In genomic region chr10:105691811-105692210, GRCh38 we compare ENCODE assay signal across 9 cellular contexts.
A peak's percentile ranks its signal among the peaks of the same experiment; 100 is the strongest.
DNase-seq lines count a peak whose midpoint lies in the region; ATAC-seq, FAIRE-seq and TF ChIP-seq lines count a peak whose summit lies in the region.
"Had no signal": no experiment of that assay in that cellular context is flagged by ENCODE, and none has a peak within 500 bp of the region (broad histone marks: within the 10 kb centered on the region; RNA-seq: fewer than 3 reads in every experiment).

No MANE protein-coding gene starts in this region.

- no peak overlapping the region for H2AFZ ChIP-seq in GM12878 (ENCODE audit: control insufficient read depth, low read depth, low read length)

- H3K79me2 ChIP-seq in GM12878 (ENCODE audit: control insufficient read depth, insufficient read depth, low read length) = no peaks in the 10 kb centered on the region

- TF ChIP-seq POLR2A in NB4 (IDR thresholded peaks at IDR 0.05; ENCODE audit: extremely low read depth, insufficient read length) (no peak), GM12878 (IDR thresholded peaks at IDR 0.05; ENCODE audit: low read depth, low read length) (no peak), GM18505 (IDR thresholded peaks at IDR 0.05; ENCODE audit: borderline replicate concordance, extremely low read depth, insufficient read depth, insufficient read length) (no peak)

- in situ Hi-C loops in GM12878 (cut with MboI) = no loop called here

- DNase-seq in NB4 (ENCODE audit: low read depth) (peak; percentile 51), GM12878 (ENCODE audit: low read depth, low spot score) (no peak), neural crest cell (ENCODE audit: low read depth, low spot score) (peak; percentile 11), NCI-H187 treated with DMSO at 0.1 percent for 48 hours (lab: John Stamatoyannopoulos, UW) (no peak), AG08395 (ENCODE audit: low spot score) (no peak), C1 segment of cervical spinal cord (lab: John Stamatoyannopoulos, UW) (no peak)
- DNase-seq: GF-D8 had no signal

- peaks cover under 1% of the 10 kb centered on the region for H3K9me3 Mint-ChIP-seq in neural crest cell

- 9% methylated on average over 1 of the region's 1 CpG for WGBS in GM12878 (ENCODE audit: insufficient coverage, insufficient replicate concordance, low lambda C conversion rate, missing lambda C conversion rate)

- intact Hi-C loops in GM12878 (cut with micrococcal nuclease; ENCODE audit: unreplicated experiment) = loop anchor here (5.0 kb wide), 2 partner anchors 630 to 1110 kb away; no protein-coding TSS in a partner anchor

- peaks cover 7% of the 10 kb centered on the region for H3K4me1 Mint-ChIP-seq in neural crest cell

- H3K4me3 Mint-ChIP-seq in neural crest cell = no peak overlapping the region

- H3K36me3 Mint-ChIP-seq in neural crest cell (ENCODE audit: low read depth) = no peaks in the 10 kb centered on the region

- H3K9ac ChIP-seq in GM12878 (ENCODE audit: control insufficient read depth, insufficient read depth, low read length) = no peak overlapping the region

- no peaks in the 10 kb centered on the region for H3K4me1 ChIP-seq in GM12878 (ENCODE audit: control insufficient read depth, insufficient read depth, low read length)

- no peaks in the 10 kb centered on the region for H3K27me3 Mint-ChIP-seq in neural crest cell (ENCODE audit: low read depth)

- TF ChIP-seq RAD21 in GM12878 (IDR thresholded peaks at IDR 0.05; ENCODE audit: insufficient read depth, low read depth, low read length) = peak; percentile 56

- no peak overlapping the region for H3K27ac Mint-ChIP-seq in neural crest cell (ENCODE audit: unreplicated experiment)

- no peak for FAIRE-seq in GM12878 (lab: Jason Lieb, UNC)

- no peak overlapping the region for H3K27ac ChIP-seq in GM12878 (ENCODE audit: control insufficient read depth, insufficient read depth)

- H3K4me2 ChIP-seq in GM12878 (ENCODE audit: control insufficient read depth, insufficient read depth) = no peak overlapping the region

- H3K27me3 ChIP-seq in GM12878 (replicated peaks in 1 of 2; ENCODE audit: control insufficient read depth in 2 of 2, insufficient read depth in 2 of 2, low read length in 1 of 2) = no peaks in the 10 kb centered on the region

- no TSS peak for BruUV-seq in GM12878 (replicated peaks; lab: Mats Ljungman, UMichigan)

- H3K4me3 ChIP-seq in NB4 (ENCODE audit: low read depth, low read length) (no peak overlapping the region), GM12878 (no peak overlapping the region)

- no peaks in the 10 kb centered on the region for H3K9me3 ChIP-seq in GM12878 (replicated peaks; ENCODE audit: control insufficient read depth, insufficient read depth, low read length)

- POLR2A ChIA-PET in GM12878 (lab: Charles Lee) = no interaction called here

- peak; percentile 32; the same call in 1 of the 3 replicates for TF ChIP-seq CTCF in GM12872 (IDR thresholded peaks at IDR 0.05; ENCODE audit: insufficient read depth, low read depth, low read length)
- peak; percentile 28 for TF ChIP-seq CTCF in NB4 (IDR thresholded peaks at IDR 0.05; ENCODE audit: low read depth, low read length)
- peak; percentile 10 to 45 (median 16); a peak in 4 of 6 replicates for TF ChIP-seq CTCF in GM12878 (IDR thresholded peaks at IDR 0.05 in 2 of 3, conservative IDR thresholded peaks at IDR 0.05 in 1 of 3; ENCODE audit: control insufficient read depth in 2 of 3, extremely low read depth in 1 of 3, insufficient read depth in 1 of 3, low read depth in 3 of 3, low read length in 3 of 3)
- peak; percentile 71 for TF ChIP-seq CTCF in neural crest cell (conservative IDR thresholded peaks at IDR 0.05)

- H3K36me3 ChIP-seq in GM12878 (ENCODE audit: control insufficient read depth in 2 of 2, insufficient read depth in 2 of 2, low read length in 1 of 2) = no peaks in the 10 kb centered on the region

- SMC1A ChIA-PET in GM12878 (lab: Charles Lee; ENCODE audit: uncharacterized antibody, unreplicated experiment) = interaction anchor here (0.9 kb wide), 2 partner anchors 12 to 14 kb away, joined by 3 to 4 read pairs; no protein-coding TSS in a partner anchor

- RAD21 ChIA-PET in GM12878 (lab: Charles Lee; ENCODE audit: unreplicated experiment) = interaction anchor here (0.7 to 2.3 kb wide), 3 partner anchors 628 to 1285 kb away, joined by 3 to 6 read pairs (median 3); no protein-coding TSS in a partner anchor

- H4K20me1 ChIP-seq in GM12878 (ENCODE audit: control insufficient read depth, insufficient read depth) = no peaks in the 10 kb centered on the region

- TF ChIP-seq EP300 in GM12878 (IDR thresholded peaks at IDR 0.05; ENCODE audit: borderline replicate concordance in 1 of 2, control insufficient read depth in 1 of 2, low read depth in 2 of 2, low read length in 2 of 2) = no peak

- ATAC-seq in GM12878 = peak; percentile 52; the same call in 1 of the 3 replicates
- ATAC-seq in GM18505 (IDR thresholded peaks at IDR 0.05; ENCODE audit: unreplicated experiment) = no peak

- CTCF ChIA-PET in GM12878 (lab: Yijun Ruan, JAX) = interaction anchor here (1.2 to 1.8 kb wide), 4 partner anchors 8 to 1386 kb away, joined by 3 to 6 read pairs (median 3); no protein-coding TSS in a partner anchor

TF ChIP-seq in GM12878, 131 proteins besides CTCF, POLR2A, EP300 and RAD21:
- TF ChIP-seq ZBTB40 (IDR thresholded peaks at IDR 0.05; ENCODE audit: borderline replicate concordance) (no peak), NBN (IDR thresholded peaks at IDR 0.05) (no peak), SMC3 (IDR thresholded peaks at IDR 0.05; ENCODE audit: borderline replicate concordance, low read length) (peak; percentile 23; the same call in 1 of the 2 replicates), TCF7 (IDR thresholded peaks at IDR 0.05; ENCODE audit: borderline replicate concordance) (no peak), HCFC1 (IDR thresholded peaks at IDR 0.05; ENCODE audit: low read length) (no peak), CEBPB (IDR thresholded peaks at IDR 0.05; ENCODE audit: borderline replicate concordance in 1 of 2, low read depth in 2 of 2, low read length in 2 of 2) (no peak)
TF ChIP-seq in GM12878: peak in this region for 1.

Comparison
In these comparisons a context has a peak if more than half of its experiments do, and no peak if none do; other contexts are left out.
1. CTCF ChIP-seq: peak in every context shown above with its lines; median percentile 71 in neural crest cell; 32 in GM12872; 28 in NB4; 16 in GM12878.
2. DNase-seq: peak in NB4 (single experiment) and neural crest cell (single experiment); none in GM12878 (single experiment), NCI-H187 treated with DMSO at 0.1 percent for 48 hours (single experiment), AG08395 (single experiment) and C1 segment of cervical spinal cord (0 of 14).